Comparison of ENCODE assay signal across 13 cellular contexts in the genomic region with DNA sequence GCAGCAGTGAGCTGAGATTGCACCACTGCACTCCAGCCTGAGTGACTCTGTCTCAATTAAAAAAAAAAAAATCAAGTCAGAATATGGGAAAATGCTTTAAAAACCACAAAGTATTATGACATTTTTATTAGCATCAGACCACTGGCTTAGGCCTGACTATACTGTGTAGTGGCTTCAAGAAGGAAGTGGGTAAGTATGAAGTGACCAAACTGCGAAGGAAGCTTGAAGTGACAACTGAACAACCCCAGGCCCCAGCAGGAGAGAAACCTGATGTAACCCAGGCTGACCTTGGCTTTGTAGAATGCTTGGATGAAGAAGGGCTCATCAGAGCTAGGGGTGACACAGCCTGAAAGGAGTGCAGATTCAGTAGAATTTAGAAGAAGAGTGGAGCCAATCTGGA. TPM values are rescaled to one million over a fixed set of nuclear protein-coding genes. Genes with fewer than 3 reads are reported as not detected.
"Had no signal": no experiment of that assay in that cellular context is flagged by ENCODE, and none has a peak within 500 bp of the region (broad histone marks: within the 10 kb centered on the region; RNA-seq: fewer than 3 reads in every experiment).

No MANE protein-coding gene starts in this region.

- H3K27ac Mint-ChIP-seq: activated CD4-positive, alpha-beta memory T cell treated with anti-CD3 and anti-CD28 coated beads, Interleukin-2, amount 10 ng/mL, durations not matched to agents 7 days and 5 days; activated naive CD4-positive, alpha-beta T cell treated with anti-CD3 and anti-CD28 coated beads for 36 hours; progenitor cell of endocrine pancreas; stimulated activated effector memory CD8-positive, alpha-beta T cell treated with anti-CD3 and anti-CD28 coated beads, Interleukin-12 subunit alpha, Interleukin-12 subunit beta, amount 100 ng/mL, for 72 hours had no signal

- H3K9me3 Mint-ChIP-seq: activated naive CD4-positive, alpha-beta T cell treated with anti-CD3 and anti-CD28 coated beads for 36 hours had no signal

- H3K27me3 Mint-ChIP-seq: progenitor cell of endocrine pancreas had no signal

- H3K4me3 Mint-ChIP-seq: activated CD4-positive, alpha-beta memory T cell treated with anti-CD3 and anti-CD28 coated beads, Interleukin-2, amount 10 ng/mL, durations not matched to agents 7 days and 5 days; activated naive CD4-positive, alpha-beta T cell treated with anti-CD3 and anti-CD28 coated beads for 36 hours; stimulated activated effector memory CD8-positive, alpha-beta T cell treated with anti-CD3 and anti-CD28 coated beads, Interleukin-12 subunit alpha, Interleukin-12 subunit beta, amount 100 ng/mL, for 72 hours had no signal

- ATAC-seq: body of pancreas; naive thymus-derived CD4-positive, alpha-beta T cell; right cardiac atrium; stimulated activated effector memory CD8-positive, alpha-beta T cell treated with anti-CD3 and anti-CD28 coated beads, Interleukin-12 subunit alpha, Interleukin-12 subunit beta, amount 100 ng/mL, for 72 hours had no signal

- DNase-seq: activated CD4-positive, alpha-beta memory T cell treated with anti-CD3 and anti-CD28 coated beads, Interleukin-2, amount 10 ng/mL, durations not matched to agents 7 days and 5 days; activated CD4-positive, alpha-beta T cell treated with anti-CD3 and anti-CD28 coated beads for 1 hour; activated naive CD4-positive, alpha-beta T cell treated with anti-CD3 and anti-CD28 coated beads for 36 hours; central memory CD4-positive, alpha-beta T cell; effector CD8-positive, alpha-beta T cell; foreskin melanocyte; naive thymus-derived CD4-positive, alpha-beta T cell; right cardiac atrium; tibial artery had no signal

RNA-seq across cellular contexts. Expression of a gene that starts 21.4 kb away (rescaled TPM):
- total RNA-seq: lung microvascular endothelial cell had no signal

RNA-seq across cellular contexts. Expression of a gene that starts 49.8 kb away (rescaled TPM):
- total RNA-seq: activated CD4-positive, alpha-beta memory T cell treated with anti-CD3 and anti-CD28 coated beads, Interleukin-2, amount 10 ng/mL, durations not matched to agents 7 days and 5 days; lung microvascular endothelial cell had no signal
